In the genomic region with DNA sequence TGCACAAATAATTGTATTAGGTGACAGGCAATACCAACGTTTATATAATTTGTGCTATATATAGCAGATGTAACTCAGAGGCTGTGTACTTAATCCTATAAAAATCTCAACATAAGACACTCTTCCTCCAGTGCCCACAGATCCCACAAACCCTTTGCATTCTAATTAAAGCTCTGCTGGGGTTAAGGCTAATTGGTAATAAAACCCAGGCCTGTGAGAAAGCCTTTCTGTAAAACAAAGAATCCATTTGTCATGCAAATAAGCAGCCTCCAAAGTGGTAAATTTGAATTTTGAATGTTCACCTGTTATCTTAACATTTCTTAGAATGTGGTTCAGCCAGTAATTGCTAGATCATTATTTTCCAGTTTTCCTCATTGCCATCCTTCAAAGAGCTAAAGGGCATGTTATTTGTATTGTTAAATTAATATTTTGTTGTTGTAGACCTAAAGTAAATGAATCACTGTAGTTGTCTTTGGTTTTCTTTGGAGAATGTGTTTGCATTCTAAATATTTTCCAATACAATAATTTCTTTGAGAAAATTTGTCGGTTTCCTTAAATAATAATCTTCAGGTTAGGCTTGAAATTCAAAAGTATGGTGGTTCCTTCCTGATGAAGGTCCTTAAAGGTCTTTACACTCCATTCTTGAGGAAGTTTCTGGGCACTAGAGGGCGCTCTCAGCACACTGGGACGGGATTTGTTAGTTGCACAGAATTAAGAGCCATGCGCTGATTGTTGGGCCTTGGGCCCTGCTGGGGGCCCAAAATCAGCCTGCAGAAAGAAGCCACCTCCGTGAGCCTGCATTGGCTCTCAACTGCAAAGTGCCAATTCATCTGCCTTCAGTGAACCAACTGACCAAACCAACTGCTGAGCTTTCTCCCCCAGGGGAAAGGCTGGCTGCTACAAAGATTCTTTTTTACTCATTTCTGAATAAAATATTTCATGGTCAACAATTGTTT, we compare ENCODE assay signal across 1 cellular context.
TF ChIP-seq lines count a peak whose summit lies in the region.

No MANE protein-coding gene starts in this region.

TF ChIP-seq in IMR-90, 13 proteins besides CTCF, POLR2A, EP300 and RAD21 (continued from another document):
- TF ChIP-seq FOS (IDR thresholded peaks at IDR 0.05; ENCODE audit: low read depth, low read length) (no peak), SMC3 (IDR thresholded peaks at IDR 0.05; ENCODE audit: low read depth, low read length) (peak; percentile 87)
